ENCODE assay signal across 8 cellular contexts in the genomic region with DNA sequence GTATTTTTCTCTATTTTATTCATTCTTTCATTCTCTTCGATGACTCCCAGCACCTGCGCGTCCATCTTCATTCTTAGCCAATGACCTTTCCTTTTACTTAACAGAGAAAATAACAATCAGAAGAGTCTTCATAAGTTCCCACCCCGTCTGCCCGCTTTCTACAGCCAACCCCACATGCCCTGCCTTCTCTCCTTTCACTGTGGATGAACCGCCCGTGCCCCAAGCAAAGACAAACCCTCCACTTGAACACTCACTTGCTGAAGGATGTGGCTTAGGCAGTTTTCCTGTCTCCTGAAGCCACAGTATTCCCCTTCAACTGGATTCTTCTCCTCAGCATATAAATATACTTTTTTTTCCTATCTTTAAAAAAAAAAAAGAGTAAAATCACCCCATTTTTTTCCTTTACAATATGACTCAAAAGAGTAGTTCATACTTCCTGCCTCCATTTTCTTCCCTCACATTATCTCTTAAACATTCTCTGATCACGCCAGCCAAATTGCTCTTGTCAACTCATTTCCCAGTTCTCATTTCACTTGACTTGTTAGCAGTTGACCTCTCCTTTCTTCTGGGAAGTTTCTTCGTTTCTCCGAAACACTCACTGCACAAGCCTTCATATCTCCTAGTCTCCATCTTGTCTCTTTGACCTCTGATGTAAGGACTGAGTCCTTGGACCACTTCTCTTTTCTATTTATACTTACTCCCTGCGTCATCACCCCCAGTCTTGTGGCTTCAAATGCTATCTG. TPM values are rescaled to one million over a fixed set of nuclear protein-coding genes. Genes with fewer than 3 reads are reported as not detected.
DNase-seq lines count a peak whose midpoint lies in the region; ATAC-seq and TF ChIP-seq lines count a peak whose summit lies in the region.

No MANE protein-coding gene starts in this region.

- ATAC-seq in GM19395 (IDR thresholded peaks at IDR 0.05; ENCODE audit: unreplicated experiment) (peak; percentile 95), HG03159 (IDR thresholded peaks at IDR 0.05; ENCODE audit: unreplicated experiment) (peak; percentile 94)

- peak; percentile 43 for DNase-seq in Ammon's horn (ENCODE audit: low spot score)
- DNase-seq in amniotic epithelial cell (ENCODE audit: low read depth) = peak; percentile 78
- no peak for DNase-seq in NCI-H446 treated with DMSO at 0.1 percent for 48 hours (lab: John Stamatoyannopoulos, UW)
- DNase-seq in NCI-H187 (lab: John Stamatoyannopoulos, UW) = no peak
- DNase-seq in DMS 273 (lab: John Stamatoyannopoulos, UW; ENCODE audit: unreplicated experiment) = no peak
- no peak for DNase-seq in ovary

- 90 to 94% (median 91%) methylated on average over 11 of the region's 11 CpGs for WGBS in ovary, 3 donors

- TF ChIP-seq POLR2A in ovary (IDR thresholded peaks at IDR 0.05) = no peak

- TF ChIP-seq EP300 in ovary (IDR thresholded peaks at IDR 0.05) = no peak

- no peaks in the 10 kb centered on the region for H3K27me3 ChIP-seq in ovary

- no peaks in the 10 kb centered on the region for H3K4me1 ChIP-seq in ovary (ENCODE audit: insufficient read depth)

- H3K9me3 ChIP-seq in ovary = no peaks in the 10 kb centered on the region

- no peaks in the 10 kb centered on the region for H3K36me3 ChIP-seq in ovary

- no peak for TF ChIP-seq CTCF in ovary (IDR thresholded peaks at IDR 0.05)

- no peak overlapping the region for H3K4me3 ChIP-seq in ovary

- H3K27ac ChIP-seq in ovary = no peak overlapping the region

- intact Hi-C loops in ovary (cut with DNase I) = no loop called here

RNA-seq across cellular contexts. Expression of a gene that starts 11.1 kb away (rescaled TPM):
- 1 to 10 TPM; 2.9 to 7.1 (median 6.0) TPM for total RNA-seq in ovary
- 1 to 10 TPM; 3.1 to 5.4 TPM for polyA plus RNA-seq in ovary

RNA-seq across cellular contexts. Expression of a gene that starts 27.5 kb away (rescaled TPM):
- 10 to 100 TPM; 12.6 to 22.8 (median 17.4) TPM for total RNA-seq in ovary
- polyA plus RNA-seq in ovary = 10 to 100 TPM; 16.0 to 20.7 TPM

Comparison
In these comparisons a context has a peak if more than half of its experiments do, and no peak if none do; other contexts are left out.
1. DNase-seq: peak in Ammon's horn (single experiment) and amniotic epithelial cell (single experiment); none in NCI-H446 treated with DMSO at 0.1 percent for 48 hours (single experiment), NCI-H187 (0 of 2), DMS 273 (single experiment) and ovary (0 of 5).